Comparison of ENCODE assay signal across 9 cellular contexts in the genomic region with DNA sequence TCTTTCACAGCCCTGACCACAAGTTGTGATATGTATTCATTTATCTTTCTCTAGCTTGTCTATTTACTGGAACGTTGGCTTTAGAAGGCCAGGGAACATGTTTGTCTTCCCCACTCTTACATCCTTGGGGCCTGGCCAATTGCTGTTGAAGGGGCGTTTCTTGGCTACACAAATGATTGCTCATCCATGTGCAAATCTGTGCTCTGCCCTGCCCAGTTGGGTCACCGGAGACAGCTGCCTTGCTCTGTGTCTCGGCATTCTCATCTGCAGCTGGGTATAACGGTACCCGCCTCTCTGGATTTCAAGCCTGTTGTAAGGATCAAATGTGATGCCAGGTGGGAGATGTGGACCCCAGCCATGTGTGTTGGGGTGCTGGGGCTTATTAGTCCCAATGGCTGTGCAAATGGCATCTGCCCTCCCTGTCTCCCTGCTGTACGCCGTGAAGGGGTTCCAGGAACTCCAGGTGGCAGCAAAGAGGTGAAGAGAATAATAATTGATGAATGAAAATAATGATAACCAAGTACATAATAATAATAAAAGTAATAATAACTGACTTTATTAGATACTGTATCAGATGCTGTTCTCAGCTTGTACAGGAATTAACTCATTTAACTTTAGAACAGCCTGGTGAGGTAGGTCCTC. TPM values are rescaled to one million over a fixed set of nuclear protein-coding genes. Genes with fewer than 3 reads are reported as not detected.
A peak's percentile ranks its signal among the peaks of the same experiment; 100 is the strongest.
DNase-seq lines count a peak whose midpoint lies in the region; ATAC-seq and TF ChIP-seq lines count a peak whose summit lies in the region.
"Had no signal": no experiment of that assay in that cellular context is flagged by ENCODE, and none has a peak within 500 bp of the region (broad histone marks: within the 10 kb centered on the region; RNA-seq: fewer than 3 reads in every experiment).

No MANE protein-coding gene starts in this region.

- no peaks in the 10 kb centered on the region for H3K9me3 ChIP-seq in Panc1 (ENCODE audit: control insufficient read depth, insufficient read depth, low read depth, low read length)
- H3K9me3 ChIP-seq: ascending aorta had no signal

- intact Hi-C loops in Panc1 (cut with micrococcal nuclease; ENCODE audit: unreplicated experiment) = no loop called here

- in situ Hi-C loops in Panc1 (cut with HindIII; ENCODE audit: low pct_unique_long_range_greater_than_20kb, low sequenced_read_pairs) = no loop called here

- H3K4me3 Mint-ChIP-seq in effector memory CD8-positive, alpha-beta T cell = no peak overlapping the region

- H3K27me3 Mint-ChIP-seq in effector memory CD8-positive, alpha-beta T cell = peaks cover 6 to 35% of the 10 kb centered on the region in 2 donors

- no peaks in the 10 kb centered on the region for H3K36me3 ChIP-seq in GM06990 (ENCODE audit: control insufficient read depth, insufficient read depth, low read length)
- no peaks in the 10 kb centered on the region for H3K36me3 ChIP-seq in Panc1 (ENCODE audit: control insufficient read depth, insufficient read depth, low read length)
- H3K36me3 ChIP-seq: ascending aorta had no signal

- no peak for DNase-seq in GM06990 (ENCODE audit: extremely low read depth, insufficient read length)
- DNase-seq in Panc1 (ENCODE audit: low read depth, low spot score) = no peak
- peak; percentile 69 to 87 for DNase-seq in foreskin fibroblast
- DNase-seq in retinal pigment epithelial cell (ENCODE audit: low read depth) = no peak
- no peak for DNase-seq in foreskin melanocyte
- no peak for DNase-seq in effector memory CD8-positive, alpha-beta T cell
- DNase-seq in NOMO-1 treated with DMSO at 0.1 percent for 48 hours (lab: John Stamatoyannopoulos, UW; ENCODE audit: unreplicated experiment) = no peak

- POLR2A ChIA-PET in Panc1 (lab: Charles Lee) = no interaction called here

- ATAC-seq in Panc1 (no peak), HG03135 (IDR thresholded peaks at IDR 0.05; ENCODE audit: unreplicated experiment) (no peak)
- no peak for ATAC-seq in effector memory CD8-positive, alpha-beta T cell (replicated peaks)

- H3K4me1 ChIP-seq in Panc1 (ENCODE audit: control insufficient read depth, insufficient read depth, low read length) = no peaks in the 10 kb centered on the region; the same call in 1 of the 2 replicates
- H3K4me1 ChIP-seq: ascending aorta had no signal

- 0 out of 2 replicates have a peak overlapping the region, but pooled peaks have one; percentile 24 for H3K27ac ChIP-seq in Panc1 (ENCODE audit: low read length)
- H3K27ac ChIP-seq: ascending aorta had no signal

- H3K4me1 Mint-ChIP-seq in effector memory CD8-positive, alpha-beta T cell (ENCODE audit: low read depth in 2 of 2) = peaks cover 0 to 2% of the 10 kb centered on the region in 2 donors

- no peak overlapping the region for H3K27ac Mint-ChIP-seq in effector memory CD8-positive, alpha-beta T cell

- CTCF ChIA-PET in Panc1 (lab: Charles Lee) = no interaction called here

- H3K4me3 ChIP-seq in GM06990 (replicated peaks; ENCODE audit: low read depth, low read length) (no peak overlapping the region), Panc1 (ENCODE audit: low read depth in 2 of 2, low read length in 2 of 2) (no peak overlapping the region), foreskin fibroblast (ENCODE audit: low read depth in 1 of 2, low read length in 2 of 2) (no peak overlapping the region), retinal pigment epithelial cell (ENCODE audit: low read length) (no peak overlapping the region)
- H3K4me3 ChIP-seq: ascending aorta had no signal

- H3K36me3 Mint-ChIP-seq in effector memory CD8-positive, alpha-beta T cell (ENCODE audit: insufficient read depth) = no peaks in the 10 kb centered on the region

- H3K27me3 ChIP-seq in GM06990 (replicated peaks; ENCODE audit: control insufficient read depth, insufficient read depth, low read length) = no peaks in the 10 kb centered on the region; the same call in 1 of the 2 replicates
- no peaks in the 10 kb centered on the region for H3K27me3 ChIP-seq in Panc1 (ENCODE audit: control insufficient read depth, insufficient read depth, low read length)
- H3K27me3 ChIP-seq: ascending aorta had no signal

- H3K9me3 Mint-ChIP-seq in effector memory CD8-positive, alpha-beta T cell = no peaks in the 10 kb centered on the region

- no TSS peak for BruUV-seq in Panc1 (replicated peaks; lab: Mats Ljungman, UMichigan)

- peak; percentile 20 for TF ChIP-seq CTCF in GM06990 (IDR thresholded peaks at IDR 0.05; ENCODE audit: insufficient read depth, low read length, poor library complexity, severe bottlenecking)
- TF ChIP-seq CTCF in Panc1 (IDR thresholded peaks at IDR 0.05) = peak; percentile 41; the same call in 1 of the 2 replicates
- TF ChIP-seq CTCF in foreskin fibroblast (IDR thresholded peaks at IDR 0.05; ENCODE audit: low read depth, low read length) = peak; percentile 15
- TF ChIP-seq CTCF in retinal pigment epithelial cell (conservative IDR thresholded peaks at IDR 0.05; ENCODE audit: low read depth, low read length) = peak; percentile 39

RNA-seq across cellular contexts. Expression of gene TLE3, which starts 24.1 kb away (rescaled TPM):
- total RNA-seq in Panc1 (2021; ENCODE audit: unreplicated experiment) = 132 TPM
- 94.7 TPM for polyA plus RNA-seq in Panc1 (2012; ENCODE audit: insufficient read length)

Comparison
In these comparisons a context has a peak if more than half of its experiments do, and no peak if none do; other contexts are left out.
1. DNase-seq: peak in foreskin fibroblast (2 of 2); none in GM06990 (single experiment), Panc1 (single experiment), retinal pigment epithelial cell (single experiment), foreskin melanocyte (single experiment), effector memory CD8-positive, alpha-beta T cell (0 of 3) and NOMO-1 treated with DMSO at 0.1 percent for 48 hours (single experiment).
2. Peak in every context shown above with its lines, with median percentiles within 50 percentile points of each other: CTCF ChIP-seq.